Comparison of ENCODE assay signal across 1 cellular context in the genomic region with DNA sequence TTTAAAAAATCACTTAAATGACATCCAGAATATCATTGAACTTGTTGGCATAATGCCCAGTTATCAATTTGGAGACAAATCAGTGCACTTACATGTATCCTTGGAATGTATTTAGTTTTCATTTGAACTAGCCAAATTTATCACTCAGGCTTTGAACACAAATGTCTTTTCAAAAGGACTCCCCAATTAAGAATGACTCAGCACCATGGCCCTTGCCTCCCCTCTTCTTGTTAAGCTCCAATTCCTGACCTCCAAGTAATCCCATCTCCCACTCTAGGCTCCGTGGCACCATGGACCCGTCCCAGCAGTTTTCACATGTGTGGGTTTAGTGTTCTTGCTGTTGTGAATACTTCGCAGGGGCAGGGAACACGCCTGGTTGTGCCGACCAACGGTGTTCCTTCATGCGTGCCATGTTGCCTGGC.
A peak's percentile ranks its signal among the peaks of the same experiment; 100 is the strongest.
TF ChIP-seq lines count a peak whose summit lies in the region.

No MANE protein-coding gene starts in this region.

TF ChIP-seq in SK-N-SH, 30 proteins besides CTCF, POLR2A, EP300 and RAD21 (continued from another document):
- TF ChIP-seq, protein P1, sequence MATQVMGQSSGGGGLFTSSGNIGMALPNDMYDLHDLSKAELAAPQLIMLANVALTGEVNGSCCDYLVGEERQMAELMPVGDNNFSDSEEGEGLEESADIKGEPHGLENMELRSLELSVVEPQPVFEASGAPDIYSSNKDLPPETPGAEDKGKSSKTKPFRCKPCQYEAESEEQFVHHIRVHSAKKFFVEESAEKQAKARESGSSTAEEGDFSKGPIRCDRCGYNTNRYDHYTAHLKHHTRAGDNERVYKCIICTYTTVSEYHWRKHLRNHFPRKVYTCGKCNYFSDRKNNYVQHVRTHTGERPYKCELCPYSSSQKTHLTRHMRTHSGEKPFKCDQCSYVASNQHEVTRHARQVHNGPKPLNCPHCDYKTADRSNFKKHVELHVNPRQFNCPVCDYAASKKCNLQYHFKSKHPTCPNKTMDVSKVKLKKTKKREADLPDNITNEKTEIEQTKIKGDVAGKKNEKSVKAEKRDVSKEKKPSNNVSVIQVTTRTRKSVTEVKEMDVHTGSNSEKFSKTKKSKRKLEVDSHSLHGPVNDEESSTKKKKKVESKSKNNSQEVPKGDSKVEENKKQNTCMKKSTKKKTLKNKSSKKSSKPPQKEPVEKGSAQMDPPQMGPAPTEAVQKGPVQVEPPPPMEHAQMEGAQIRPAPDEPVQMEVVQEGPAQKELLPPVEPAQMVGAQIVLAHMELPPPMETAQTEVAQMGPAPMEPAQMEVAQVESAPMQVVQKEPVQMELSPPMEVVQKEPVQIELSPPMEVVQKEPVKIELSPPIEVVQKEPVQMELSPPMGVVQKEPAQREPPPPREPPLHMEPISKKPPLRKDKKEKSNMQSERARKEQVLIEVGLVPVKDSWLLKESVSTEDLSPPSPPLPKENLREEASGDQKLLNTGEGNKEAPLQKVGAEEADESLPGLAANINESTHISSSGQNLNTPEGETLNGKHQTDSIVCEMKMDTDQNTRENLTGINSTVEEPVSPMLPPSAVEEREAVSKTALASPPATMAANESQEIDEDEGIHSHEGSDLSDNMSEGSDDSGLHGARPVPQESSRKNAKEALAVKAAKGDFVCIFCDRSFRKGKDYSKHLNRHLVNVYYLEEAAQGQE (IDR thresholded peaks at IDR 0.05; ENCODE audit: low read depth, low read length): no peak
- TF ChIP-seq YY1 (IDR thresholded peaks at IDR 0.05; ENCODE audit: low read depth): no peak
- peak; percentile 37; the same call in 1 of the 2 replicates for TF ChIP-seq FOSL2 (IDR thresholded peaks at IDR 0.05; ENCODE audit: borderline replicate concordance, low read depth)
- no peak for TF ChIP-seq FOXM1 (IDR thresholded peaks at IDR 0.05; ENCODE audit: low read depth)
- TF ChIP-seq TAF1 (IDR thresholded peaks at IDR 0.05; ENCODE audit: borderline replicate concordance, low read depth, low read length): no peak
- no peak for TF ChIP-seq FOXJ3 (CRISPR knock-in tag; IDR thresholded peaks at IDR 0.05)
- TF ChIP-seq POLR2AphosphoS5 (IDR thresholded peaks at IDR 0.05; ENCODE audit: low read depth, low read length): peak; percentile 35; the same call in 1 of the 2 replicates
- peak; percentile 59; the same call in 1 of the 2 replicates for TF ChIP-seq NFIC (IDR thresholded peaks at IDR 0.05; ENCODE audit: borderline replicate concordance)
- TF ChIP-seq RFX5 (IDR thresholded peaks at IDR 0.05; ENCODE audit: low read length): no peak
- TF ChIP-seq, protein P2, sequence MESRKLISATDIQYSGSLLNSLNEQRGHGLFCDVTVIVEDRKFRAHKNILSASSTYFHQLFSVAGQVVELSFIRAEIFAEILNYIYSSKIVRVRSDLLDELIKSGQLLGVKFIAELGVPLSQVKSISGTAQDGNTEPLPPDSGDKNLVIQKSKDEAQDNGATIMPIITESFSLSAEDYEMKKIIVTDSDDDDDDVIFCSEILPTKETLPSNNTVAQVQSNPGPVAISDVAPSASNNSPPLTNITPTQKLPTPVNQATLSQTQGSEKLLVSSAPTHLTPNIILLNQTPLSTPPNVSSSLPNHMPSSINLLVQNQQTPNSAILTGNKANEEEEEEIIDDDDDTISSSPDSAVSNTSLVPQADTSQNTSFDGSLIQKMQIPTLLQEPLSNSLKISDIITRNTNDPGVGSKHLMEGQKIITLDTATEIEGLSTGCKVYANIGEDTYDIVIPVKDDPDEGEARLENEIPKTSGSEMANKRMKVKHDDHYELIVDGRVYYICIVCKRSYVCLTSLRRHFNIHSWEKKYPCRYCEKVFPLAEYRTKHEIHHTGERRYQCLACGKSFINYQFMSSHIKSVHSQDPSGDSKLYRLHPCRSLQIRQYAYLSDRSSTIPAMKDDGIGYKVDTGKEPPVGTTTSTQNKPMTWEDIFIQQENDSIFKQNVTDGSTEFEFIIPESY (IDR thresholded peaks at IDR 0.05; ENCODE audit: borderline replicate concordance, low read depth): no peak
- TF ChIP-seq, protein P3, sequence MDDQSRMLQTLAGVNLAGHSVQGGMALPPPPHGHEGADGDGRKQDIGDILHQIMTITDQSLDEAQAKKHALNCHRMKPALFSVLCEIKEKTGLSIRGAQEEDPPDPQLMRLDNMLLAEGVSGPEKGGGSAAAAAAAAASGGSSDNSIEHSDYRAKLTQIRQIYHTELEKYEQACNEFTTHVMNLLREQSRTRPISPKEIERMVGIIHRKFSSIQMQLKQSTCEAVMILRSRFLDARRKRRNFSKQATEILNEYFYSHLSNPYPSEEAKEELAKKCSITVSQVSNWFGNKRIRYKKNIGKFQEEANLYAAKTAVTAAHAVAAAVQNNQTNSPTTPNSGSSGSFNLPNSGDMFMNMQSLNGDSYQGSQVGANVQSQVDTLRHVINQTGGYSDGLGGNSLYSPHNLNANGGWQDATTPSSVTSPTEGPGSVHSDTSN (IDR thresholded peaks at IDR 0.05): peak; percentile 26; the same call in 1 of the 2 replicates
- TF ChIP-seq GATA2 (CRISPR knock-in tag; IDR thresholded peaks at IDR 0.05): no peak
- no peak for TF ChIP-seq SMC3 (IDR thresholded peaks at IDR 0.05; ENCODE audit: low read depth, low read length)
- 0 out of 2 replicates have a peak, but pooled peaks have one; percentile 16 for TF ChIP-seq TEAD4 (IDR thresholded peaks at IDR 0.05; ENCODE audit: borderline replicate concordance, insufficient read depth)
- TF ChIP-seq JUND (IDR thresholded peaks at IDR 0.05): peak; percentile 49
- TF ChIP-seq GABPA (IDR thresholded peaks at IDR 0.05; ENCODE audit: low read depth): no peak
- no peak for TF ChIP-seq EZH2phosphoT487 (IDR thresholded peaks at IDR 0.05; ENCODE audit: borderline replicate concordance, low read depth)
- no peak for TF ChIP-seq MXI1 (IDR thresholded peaks at IDR 0.05; ENCODE audit: low read depth, low read length)
- TF ChIP-seq, protein P4, sequence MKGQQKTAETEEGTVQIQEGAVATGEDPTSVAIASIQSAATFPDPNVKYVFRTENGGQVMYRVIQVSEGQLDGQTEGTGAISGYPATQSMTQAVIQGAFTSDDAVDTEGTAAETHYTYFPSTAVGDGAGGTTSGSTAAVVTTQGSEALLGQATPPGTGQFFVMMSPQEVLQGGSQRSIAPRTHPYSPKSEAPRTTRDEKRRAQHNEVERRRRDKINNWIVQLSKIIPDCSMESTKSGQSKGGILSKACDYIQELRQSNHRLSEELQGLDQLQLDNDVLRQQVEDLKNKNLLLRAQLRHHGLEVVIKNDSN (IDR thresholded peaks at IDR 0.05; ENCODE audit: borderline replicate concordance, low read depth): no peak
- no peak for TF ChIP-seq CHD2 (IDR thresholded peaks at IDR 0.05; ENCODE audit: low read length, partially characterized antibody)
- TF ChIP-seq ELF1 (IDR thresholded peaks at IDR 0.05): no peak
- no peak for TF ChIP-seq SIN3A (IDR thresholded peaks at IDR 0.05; ENCODE audit: borderline replicate concordance, low read depth, low read length)
- no peak for TF ChIP-seq NRF1 (IDR thresholded peaks at IDR 0.05; ENCODE audit: low read depth, low read length)
- TF ChIP-seq TCF12 (IDR thresholded peaks at IDR 0.05): peak; percentile 33; the same call in 1 of the 2 replicates
- TF ChIP-seq RCOR1 (IDR thresholded peaks at IDR 0.05; ENCODE audit: low read length): no peak
- TF ChIP-seq, protein P5, sequence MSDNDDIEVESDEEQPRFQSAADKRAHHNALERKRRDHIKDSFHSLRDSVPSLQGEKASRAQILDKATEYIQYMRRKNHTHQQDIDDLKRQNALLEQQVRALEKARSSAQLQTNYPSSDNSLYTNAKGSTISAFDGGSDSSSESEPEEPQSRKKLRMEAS (IDR thresholded peaks at IDR 0.05; ENCODE audit: low read depth): no peak
- TF ChIP-seq, protein P6, sequence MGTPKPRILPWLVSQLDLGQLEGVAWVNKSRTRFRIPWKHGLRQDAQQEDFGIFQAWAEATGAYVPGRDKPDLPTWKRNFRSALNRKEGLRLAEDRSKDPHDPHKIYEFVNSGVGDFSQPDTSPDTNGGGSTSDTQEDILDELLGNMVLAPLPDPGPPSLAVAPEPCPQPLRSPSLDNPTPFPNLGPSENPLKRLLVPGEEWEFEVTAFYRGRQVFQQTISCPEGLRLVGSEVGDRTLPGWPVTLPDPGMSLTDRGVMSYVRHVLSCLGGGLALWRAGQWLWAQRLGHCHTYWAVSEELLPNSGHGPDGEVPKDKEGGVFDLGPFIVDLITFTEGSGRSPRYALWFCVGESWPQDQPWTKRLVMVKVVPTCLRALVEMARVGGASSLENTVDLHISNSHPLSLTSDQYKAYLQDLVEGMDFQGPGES (IDR thresholded peaks at IDR 0.05; ENCODE audit: low read depth, low read length): no peak
- no peak for TF ChIP-seq MEF2A (IDR thresholded peaks at IDR 0.05; ENCODE audit: borderline replicate concordance, low read depth)
- TF ChIP-seq, protein P7, sequence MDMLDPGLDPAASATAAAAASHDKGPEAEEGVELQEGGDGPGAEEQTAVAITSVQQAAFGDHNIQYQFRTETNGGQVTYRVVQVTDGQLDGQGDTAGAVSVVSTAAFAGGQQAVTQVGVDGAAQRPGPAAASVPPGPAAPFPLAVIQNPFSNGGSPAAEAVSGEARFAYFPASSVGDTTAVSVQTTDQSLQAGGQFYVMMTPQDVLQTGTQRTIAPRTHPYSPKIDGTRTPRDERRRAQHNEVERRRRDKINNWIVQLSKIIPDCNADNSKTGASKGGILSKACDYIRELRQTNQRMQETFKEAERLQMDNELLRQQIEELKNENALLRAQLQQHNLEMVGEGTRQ (IDR thresholded peaks at IDR 0.05; ENCODE audit: borderline replicate concordance, low read depth, low read length): no peak
